ENCODE assay signal across 1 cellular context in genomic region chr9:136387217-136387616, GRCh38.
TF ChIP-seq lines count a peak whose summit lies in the region.

No MANE protein-coding gene starts in this region.

TF ChIP-seq in GM12878, 131 proteins besides CTCF, POLR2A, EP300 and RAD21:
- TF ChIP-seq MYB (IDR thresholded peaks at IDR 0.05; ENCODE audit: borderline replicate concordance, low read depth, low read length) (no peak), BCL3 (IDR thresholded peaks at IDR 0.05; ENCODE audit: borderline replicate concordance, insufficient read depth, low read depth, low read length, poor library complexity, severe bottlenecking) (peak; percentile 83), TCF3 (IDR thresholded peaks at IDR 0.05; ENCODE audit: borderline replicate concordance, insufficient read depth, low read depth, low read length) (0 out of 2 replicates have a peak, but pooled peaks have one; percentile 40)
TF ChIP-seq in GM12878: peak in this region for 2.
